Comparison of ENCODE assay signal across 16 cellular contexts in genomic region chrX:45591650-45592049, GRCh38.
A peak's percentile ranks its signal among the peaks of the same experiment; 100 is the strongest.
DNase-seq lines count a peak whose midpoint lies in the region; ATAC-seq and TF ChIP-seq lines count a peak whose summit lies in the region.
"Had no signal": no experiment of that assay in that cellular context is flagged by ENCODE, and none has a peak within 500 bp of the region (broad histone marks: within the 10 kb centered on the region; RNA-seq: fewer than 3 reads in every experiment).

No MANE protein-coding gene starts in this region.

- H3K27me3 Mint-ChIP-seq in MCF 10A (ENCODE audit: insufficient read depth, unreplicated experiment): peaks cover 57% of the 10 kb centered on the region

- no peak overlapping the region for H3K4me2 ChIP-seq in GM23248 (ENCODE audit: unreplicated experiment)
- H3K4me2 ChIP-seq: A549 had no signal

- 96 to 100% methylated on average over 1 to 2 of the region's 2 CpGs for WGBS in GM23248 (ENCODE audit: low coverage in 1 of 2, low lambda C conversion rate in 2 of 2, missing lambda C conversion rate in 2 of 2), 2 experiments

- H3K27ac Mint-ChIP-seq in MCF 10A (ENCODE audit: low read depth, unreplicated experiment): peak overlapping the region; percentile 21
- H3K27ac Mint-ChIP-seq: CD14-positive monocyte; CD8-positive, alpha-beta T cell had no signal

- no peak overlapping the region for H3K27ac ChIP-seq in breast epithelium
- H3K27ac ChIP-seq in left lung: no peak overlapping the region
- H3K27ac ChIP-seq in GM23248: no peak overlapping the region
- H3K27ac ChIP-seq: A549 had no signal

- intact Hi-C loops in MCF 10A (cut with micrococcal nuclease) (loop anchor here (10.0 kb wide), 1 partner anchor 233 kb away; no protein-coding TSS in a partner anchor), breast epithelium (cut with DNase I; ENCODE audit: low total_unique reads) (no loop called here), left lung (cut with DNase I) (no loop called here)

- H3F3A ChIP-seq in GM23248 (ENCODE audit: insufficient read depth): no peaks in the 10 kb centered on the region

- DNase-seq in MCF 10A (ENCODE audit: unreplicated experiment) (no peak), breast epithelium (ENCODE audit: low spot score in 2 of 2) (no peak), NCI-H510A (lab: John Stamatoyannopoulos, UW) (peak; percentile 7), left lung (no peak), GM23248 (no peak), DMS153 treated with DMSO at 0.1 percent for 48 hours (lab: John Stamatoyannopoulos, UW; ENCODE audit: unreplicated experiment) (no peak)
- no peak for DNase-seq in stimulated activated CD4-positive, alpha-beta T cell treated with anti-CD3 and anti-CD28 coated beads, Interleukin-1b, Interleukin-23, amount 100 ng/mL, for 48 hours
- DNase-seq: CD8-positive, alpha-beta T cell; COR-L47; DMS153; EL; GDM1 had no signal

- no peaks in the 10 kb centered on the region for H3K4me1 Mint-ChIP-seq in MCF 10A (ENCODE audit: insufficient read depth, unreplicated experiment)

- no peak for TF ChIP-seq POLR2A in breast epithelium (IDR thresholded peaks at IDR 0.05)

- no peak for TF ChIP-seq CTCF in MCF 10A (IDR thresholded peaks at IDR 0.05; ENCODE audit: unreplicated experiment)
- TF ChIP-seq CTCF in breast epithelium (IDR thresholded peaks at IDR 0.05): no peak
- TF ChIP-seq CTCF in left lung (IDR thresholded peaks at IDR 0.05): no peak

- in situ Hi-C loops in GM23248 (cut with MboI): no loop called here

- H3K4me3 ChIP-seq in breast epithelium: no peak overlapping the region
- H3K4me3 ChIP-seq in left lung: no peak overlapping the region
- no peak overlapping the region for H3K4me3 ChIP-seq in GM23248
- H3K4me3 ChIP-seq: A549, HAP-1 had no signal

- peaks cover 9% of the 10 kb centered on the region for H3K9me3 Mint-ChIP-seq in MCF 10A (ENCODE audit: unreplicated experiment)
- H3K9me3 Mint-ChIP-seq: CD8-positive, alpha-beta T cell had no signal

- H4K20me1 ChIP-seq in GM23248 (ENCODE audit: insufficient read depth): no peaks in the 10 kb centered on the region

- no TSS peak for BruUV-seq in MCF 10A (replicated peaks; lab: Mats Ljungman, UMichigan)

- H3K36me3 ChIP-seq in breast epithelium (no peaks in the 10 kb centered on the region), left lung (no peaks in the 10 kb centered on the region), GM23248 (ENCODE audit: low read depth) (no peaks in the 10 kb centered on the region)
- H3K36me3 ChIP-seq: HAP-1 had no signal

- no peaks in the 10 kb centered on the region for H3K36me3 Mint-ChIP-seq in MCF 10A (ENCODE audit: insufficient read depth, unreplicated experiment)
- H3K36me3 Mint-ChIP-seq: CD14-positive monocyte; CD8-positive, alpha-beta T cell had no signal

- H3K4me1 ChIP-seq in breast epithelium: no peaks in the 10 kb centered on the region
- H3K4me1 ChIP-seq in left lung: no peaks in the 10 kb centered on the region
- peaks cover 6% of the 10 kb centered on the region; the same call in 1 of the 2 replicates for H3K4me1 ChIP-seq in GM23248 (ENCODE audit: insufficient read depth)
- H3K4me1 ChIP-seq: A549, HAP-1 had no signal

- ATAC-seq in left lung: peak; percentile 85
- ATAC-seq: A549; CD8-positive, alpha-beta T cell; HepG2 had no signal

- POLR2A ChIA-PET in MCF 10A (lab: Yijun Ruan, JAX): no interaction called here

- H3K9me3 ChIP-seq in breast epithelium (peaks cover 0 to 21% of the 10 kb centered on the region in 2 donors), left lung (no peaks in the 10 kb centered on the region), GM23248 (ENCODE audit: low read depth) (no peaks in the 10 kb centered on the region)
- H3K9me3 ChIP-seq: HAP-1 had no signal

- H2AFZ ChIP-seq in GM23248: no peak overlapping the region

- no peak overlapping the region for H3K4me3 Mint-ChIP-seq in MCF 10A (ENCODE audit: unreplicated experiment)
- H3K4me3 Mint-ChIP-seq: CD14-positive monocyte; CD8-positive, alpha-beta T cell had no signal

- no peaks in the 10 kb centered on the region for H3K9me2 ChIP-seq in GM23248 (ENCODE audit: insufficient read depth)

- H3K27me3 ChIP-seq in breast epithelium: peaks cover 0 to 5% of the 10 kb centered on the region in 2 donors
- H3K27me3 ChIP-seq in left lung: no peaks in the 10 kb centered on the region
- no peaks in the 10 kb centered on the region for H3K27me3 ChIP-seq in GM23248 (replicated peaks; ENCODE audit: insufficient read depth)

- H3K9ac ChIP-seq in GM23248: no peak overlapping the region

- CTCF ChIA-PET in MCF 10A (lab: Yijun Ruan, JAX): interaction anchor here (0.6 kb wide), 1 partner anchor 466 kb away, joined by 3 read pairs; no protein-coding TSS in a partner anchor

- no peaks in the 10 kb centered on the region for H3K79me2 ChIP-seq in GM23248 (ENCODE audit: insufficient read depth)
